8 cellular contexts compared by ENCODE assay signal in genomic region chr2:238288650-238289573, GRCh38. TPM values are rescaled to one million over a fixed set of nuclear protein-coding genes. Genes with fewer than 3 reads are reported as not detected.
DNase-seq lines count a peak whose midpoint lies in the region; ATAC-seq and TF ChIP-seq lines count a peak whose summit lies in the region.

No MANE protein-coding gene starts in this region.

- H4K20me1 ChIP-seq in PC-3 (ENCODE audit: low read length) = no peaks in the 10 kb centered on the region

- TF ChIP-seq CTCF in PC-3 (conservative IDR thresholded peaks at IDR 0.05; ENCODE audit: low read depth, low read length) (peak; percentile 37; the same call in 1 of the 2 replicates), esophagus muscularis mucosa (IDR thresholded peaks at IDR 0.05) (peak; percentile 15 to 36 (median 31))

- BruUV-seq in PC-3 (replicated peaks; lab: Mats Ljungman, UMichigan) = no TSS peak

- POLR2A ChIA-PET in PC-3 (lab: Charles Lee; ENCODE audit: unreplicated experiment) = interaction anchor here (0.6 to 0.7 kb wide), 2 partner anchors 18 to 431 kb away, joined by 4 to 5 read pairs; no protein-coding TSS in a partner anchor

- H3K4me1 ChIP-seq in PC-3 (ENCODE audit: insufficient read depth, low read length) (peaks cover 48% of the 10 kb centered on the region), esophagus muscularis mucosa (peaks cover 51 to 60% (median 57%) of the 10 kb centered on the region in 4 donors)

- peak overlapping the region; percentile 80 for H3K4me3 ChIP-seq in Jurkat, Clone E6-1 (ENCODE audit: low read length)
- H3K4me3 ChIP-seq in PC-3 (ENCODE audit: low read length) = peak overlapping the region; percentile 80
- peak overlapping the region; percentile 77 to 94 (median 83) for H3K4me3 ChIP-seq in esophagus muscularis mucosa

- H3F3A ChIP-seq in PC-3 (ENCODE audit: low read length, unreplicated experiment) = peaks cover 9% of the 10 kb centered on the region

- no peaks in the 10 kb centered on the region for H3K27me3 ChIP-seq in PC-3 (ENCODE audit: low read length)
- H3K27me3 ChIP-seq in esophagus muscularis mucosa = no peaks in the 10 kb centered on the region

- H3K27ac ChIP-seq in PC-3 (ENCODE audit: low read length) = peak overlapping the region; percentile 94
- peak overlapping the region; percentile 92 to 98 (median 94) for H3K27ac ChIP-seq in esophagus muscularis mucosa (replicated peaks in 1 of 4)

- H3K36me3 Mint-ChIP-seq in activated T-cell treated with anti-CD3 and anti-CD28 coated beads, Interleukin-2, amount 50 U/mL, for 4 hours (ENCODE audit: insufficient read depth) = no peaks in the 10 kb centered on the region

- H3K79me2 ChIP-seq in PC-3 (ENCODE audit: low read length) = peaks cover 41% of the 10 kb centered on the region

- CTCF ChIA-PET in PC-3 (lab: Charles Lee) = interaction anchor here (1.2 kb wide), 1 partner anchor 26 kb away, joined by 4 read pairs; no protein-coding TSS in a partner anchor

- H3K4me1 Mint-ChIP-seq in activated T-cell treated with anti-CD3 and anti-CD28 coated beads, Interleukin-2, amount 50 U/mL, for 4 hours (ENCODE audit: low read depth) = peaks cover 38% of the 10 kb centered on the region

- H3K36me3 ChIP-seq in PC-3 (ENCODE audit: low read depth, low read length) (no peaks in the 10 kb centered on the region), esophagus muscularis mucosa (no peaks in the 10 kb centered on the region)

- no peaks in the 10 kb centered on the region for H3K9me2 ChIP-seq in PC-3 (replicated peaks; ENCODE audit: low read length)

- TF ChIP-seq POLR2A in esophagus muscularis mucosa (IDR thresholded peaks at IDR 0.05; ENCODE audit: low read depth) = peak; percentile 31

- DNase-seq in DMS53 treated with DMSO at 0.1 percent for 48 hours (lab: John Stamatoyannopoulos, UW; ENCODE audit: unreplicated experiment) (peak; percentile 98), PC-3 (peak; percentile 98), esophagus muscularis mucosa (ENCODE audit: extremely low spot score) (peak; percentile 100), myocyte (ENCODE audit: low read depth) (peak; percentile 98)
- DNase-seq in Jurkat, Clone E6-1 (ENCODE audit: low read depth, low spot score) = peak; percentile 99
- peak; percentile 96 for DNase-seq in activated T-cell treated with anti-CD3 and anti-CD28 coated beads, Interleukin-2, amount 50 U/mL, for 4 hours
- peak; percentile 91 to 94 for DNase-seq in stimulated activated CD8-positive, alpha-beta memory T cell treated with anti-CD3 and anti-CD28 coated beads, Interleukin-7, amount 100 ng/mL, for 48 hours (ENCODE audit: extremely low read depth in 1 of 2, low read depth in 1 of 2)

- peak overlapping the region; percentile 89 for H3K4me3 Mint-ChIP-seq in activated T-cell treated with anti-CD3 and anti-CD28 coated beads, Interleukin-2, amount 50 U/mL, for 4 hours

- TF ChIP-seq EP300 in esophagus muscularis mucosa (IDR thresholded peaks at IDR 0.05) = no peak

- H2AFZ ChIP-seq in PC-3 (ENCODE audit: low read length) = peak overlapping the region; percentile 47; the same call in 1 of the 2 replicates

- H3K4me2 ChIP-seq in PC-3 (ENCODE audit: low read length) = peak overlapping the region; percentile 81

- H3K9me3 Mint-ChIP-seq in activated T-cell treated with anti-CD3 and anti-CD28 coated beads, Interleukin-2, amount 50 U/mL, for 4 hours = no peaks in the 10 kb centered on the region

- peak; percentile 89 for ATAC-seq in GM21619 (IDR thresholded peaks at IDR 0.05; ENCODE audit: unreplicated experiment)
- peak; percentile 56 for ATAC-seq in PC-3
- ATAC-seq in activated T-cell treated with anti-CD3 and anti-CD28 coated beads, Interleukin-2, amount 50 U/mL, for 4 hours = peak; percentile 86 to 90

- H3K9me3 ChIP-seq in PC-3 (ENCODE audit: low read length) = no peaks in the 10 kb centered on the region
- H3K9me3 ChIP-seq in esophagus muscularis mucosa = no peaks in the 10 kb centered on the region

- WGBS in esophagus muscularis mucosa = 5% methylated on average over 7 of the region's 108 CpGs

- intact Hi-C loops in PC-3 (cut with micrococcal nuclease) = loop anchor here (2.0 kb wide), 1 partner anchor 150 kb away; no protein-coding TSS in a partner anchor
- intact Hi-C loops in esophagus muscularis mucosa (cut with DNase I) = no loop called here

- no peaks in the 10 kb centered on the region for H3K27me3 Mint-ChIP-seq in activated T-cell treated with anti-CD3 and anti-CD28 coated beads, Interleukin-2, amount 50 U/mL, for 4 hours (ENCODE audit: low read depth)

- H3K9ac ChIP-seq in PC-3 (ENCODE audit: low read length) = peak overlapping the region; percentile 98

RNA-seq across cellular contexts. Expression of gene PER2, which starts 0.5 kb away (rescaled TPM):
- polyA plus RNA-seq in Jurkat, Clone E6-1 (2012; ENCODE audit: insufficient read depth, insufficient read length) = 5.4 TPM
- total RNA-seq in PC-3 (2014; rRNA removed) (8.6 and 13.0 TPM in 2 replicates), esophagus muscularis mucosa (10 to 100 TPM in 3 of 4 donors, 1 to 10 TPM in 1; 9.1 to 13.1 (median 11.1) TPM), myocyte (3.1 and 6.6 TPM in 2 replicates)
- 10 to 100 TPM; 22.8 to 25.4 (median 24.6) TPM for total RNA-seq in activated T-cell treated with anti-CD3 and anti-CD28 coated beads, Interleukin-2, amount 50 U/mL, for 4 hours
- 4.0 TPM for polyA plus RNA-seq in myocyte (2012)

RNA-seq across cellular contexts. Expression of gene TRAF3IP1, which starts 31.4 kb away (rescaled TPM):
- 12.4 TPM for polyA plus RNA-seq in Jurkat, Clone E6-1 (2012; ENCODE audit: insufficient read depth, insufficient read length)
- total RNA-seq in PC-3 (2014; rRNA removed) (8.2 and 12.0 TPM in 2 replicates), esophagus muscularis mucosa (10 to 100 TPM; 19.9 to 38.6 (median 23.6) TPM), myocyte (8.2 and 8.8 TPM in 2 replicates)
- total RNA-seq in activated T-cell treated with anti-CD3 and anti-CD28 coated beads, Interleukin-2, amount 50 U/mL, for 4 hours = 10 to 100 TPM; 16.4 to 19.1 (median 17.8) TPM
- 12.6 TPM for polyA plus RNA-seq in myocyte (2012)

RNA-seq across cellular contexts. Expression of gene HES6, which starts 49.1 kb away (rescaled TPM):
- polyA plus RNA-seq in Jurkat, Clone E6-1 (2012; ENCODE audit: insufficient read depth, insufficient read length) = 42.2 TPM
- total RNA-seq in PC-3 (2014; rRNA removed) (9.8 and 19.6 TPM in 2 replicates), esophagus muscularis mucosa (10 to 100 TPM; 10.2 to 17.0 (median 11.2) TPM), myocyte (289 and 488 TPM in 2 replicates)
- total RNA-seq in activated T-cell treated with anti-CD3 and anti-CD28 coated beads, Interleukin-2, amount 50 U/mL, for 4 hours = 1 to 10 TPM; 5.9 to 9.1 (median 8.0) TPM
- 258 TPM for polyA plus RNA-seq in myocyte (2012)

Comparison
In these comparisons a context has a peak if more than half of its experiments do, and no peak if none do; other contexts are left out.
1. Peak in every context shown above with its lines: DNase-seq, ATAC-seq, H3K4me3 ChIP-seq and H3K27ac ChIP-seq.
2. RNA of gene HES6, which starts 49.1 kb away (total RNA-seq): 289 to 488 TPM in myocyte; 10.2 to 17.0 TPM in esophagus muscularis mucosa, 9.8 to 19.6 TPM in PC-3 and 5.9 to 9.1 TPM in activated T-cell treated with anti-CD3 and anti-CD28 coated beads, Interleukin-2, amount 50 U/mL, for 4 hours; every median in the first group is over 10 times any median in the second.